In genomic region chr6:133286765-133287164, GRCh38 we compare ENCODE assay signal across 9 cellular contexts. TPM values are rescaled to one million over a fixed set of nuclear protein-coding genes. Genes with fewer than 3 reads are reported as not detected.
A peak's percentile ranks its signal among the peaks of the same experiment; 100 is the strongest.
DNase-seq lines count a peak whose midpoint lies in the region; ATAC-seq and TF ChIP-seq lines count a peak whose summit lies in the region.
"Had no signal": no experiment of that assay in that cellular context is flagged by ENCODE, and none has a peak within 500 bp of the region (broad histone marks: within the 10 kb centered on the region; RNA-seq: fewer than 3 reads in every experiment).

No MANE protein-coding gene starts in this region.

- H3K4me1 ChIP-seq in prostate gland (replicated peaks): no peaks in the 10 kb centered on the region

- no peaks in the 10 kb centered on the region for H3K9me3 ChIP-seq in prostate gland
- no peaks in the 10 kb centered on the region for H3K9me3 ChIP-seq in CD4-positive, alpha-beta T cell (ENCODE audit: control insufficient read depth, low read length)

- H3K27ac Mint-ChIP-seq in CD4-positive, alpha-beta T cell: no peak overlapping the region
- H3K27ac Mint-ChIP-seq: activated naive CD8-positive, alpha-beta T cell had no signal

- H3K4me1 Mint-ChIP-seq in CD4-positive, alpha-beta T cell (ENCODE audit: low read depth): no peaks in the 10 kb centered on the region

- CTCF ChIA-PET in CD4-positive, alpha-beta T cell (lab: Charles Lee): no interaction called here

- in situ Hi-C loops in SK-MEL-5 (cut with HindIII; ENCODE audit: low pct_unique_long_range_greater_than_20kb, low sequenced_read_pairs): no loop called here

- TF ChIP-seq POLR2A in prostate gland (IDR thresholded peaks at IDR 0.05): no peak

- no peaks in the 10 kb centered on the region for H3K27me3 ChIP-seq in prostate gland (replicated peaks; ENCODE audit: insufficient read depth)
- H3K27me3 ChIP-seq in CD4-positive, alpha-beta T cell (ENCODE audit: control insufficient read depth, insufficient read depth, low read length): no peaks in the 10 kb centered on the region

- no peaks in the 10 kb centered on the region for H3K36me3 Mint-ChIP-seq in CD4-positive, alpha-beta T cell (ENCODE audit: low read depth)
- H3K36me3 Mint-ChIP-seq: activated naive CD8-positive, alpha-beta T cell had no signal

- peak; percentile 56 for ATAC-seq in GM21526 (IDR thresholded peaks at IDR 0.05; ENCODE audit: low FRiP score, unreplicated experiment)
- no peak for ATAC-seq in CD4-positive, alpha-beta T cell (ENCODE audit: poor library complexity)

- no peaks in the 10 kb centered on the region for H3K36me3 ChIP-seq in prostate gland

- POLR2A ChIA-PET in CD4-positive, alpha-beta T cell (lab: Charles Lee): no interaction called here

- DNase-seq in AG10803 (ENCODE audit: low read depth): peak; percentile 15
- peak; percentile 56 for DNase-seq in SK-MEL-5 (ENCODE audit: low read depth, low spot score)
- DNase-seq in iPS-NIHi11 (ENCODE audit: low spot score): peak; percentile 27
- no peak for DNase-seq in prostate gland (ENCODE audit: low spot score)
- DNase-seq in GF-D8 (lab: John Stamatoyannopoulos, UW): no peak
- no peak for DNase-seq in islet precursor cell
- no peak for DNase-seq in CD4-positive, alpha-beta T cell

- H3K9me3 Mint-ChIP-seq in CD4-positive, alpha-beta T cell: no peaks in the 10 kb centered on the region

- H3K4me3 ChIP-seq in AG10803 (ENCODE audit: low read length): no peak overlapping the region
- no peak overlapping the region for H3K4me3 ChIP-seq in prostate gland

- H3K4me3 Mint-ChIP-seq in CD4-positive, alpha-beta T cell: no peak overlapping the region
- H3K4me3 Mint-ChIP-seq: activated naive CD8-positive, alpha-beta T cell had no signal

- no peaks in the 10 kb centered on the region for H3K27me3 Mint-ChIP-seq in CD4-positive, alpha-beta T cell

- WGBS in prostate gland: 19% methylated on average over 1 of the region's 1 CpG

- intact Hi-C loops in prostate gland (cut with DNase I): no loop called here
- intact Hi-C loops in CD4-positive, alpha-beta T cell (cut with DNase I, micrococcal nuclease): no loop called here

- no peak overlapping the region for H3K27ac ChIP-seq in prostate gland
- H3K27ac ChIP-seq in CD4-positive, alpha-beta T cell (ENCODE audit: low read depth, low read length): no peak overlapping the region

- TF ChIP-seq CTCF in AG10803 (conservative IDR thresholded peaks at IDR 0.05; ENCODE audit: low read length) (peak; percentile 46), prostate gland (IDR thresholded peaks at IDR 0.05) (no peak)
- TF ChIP-seq CTCF in CD4-positive, alpha-beta T cell (IDR thresholded peaks at IDR 0.05): no peak

RNA-seq across cellular contexts. Expression of gene EYA4, which starts 45.6 kb away (rescaled TPM):
- total RNA-seq in SK-MEL-5 (2014; rRNA removed; shearing (Covaris generic)): 52.9 and 55.3 TPM in 2 replicates
- 39.4 and 57.1 TPM in 2 replicates for polyA plus RNA-seq in SK-MEL-5 (2015; cell fraction: cytosol; rRNA removed)
- 196 and 221 TPM in 2 replicates for polyA plus RNA-seq in SK-MEL-5 (2015; cell fraction: nucleus; rRNA removed)
- 1 to 10 TPM; 4.1 to 7.3 TPM for total RNA-seq in prostate gland
- not detected for total RNA-seq in CD4-positive, alpha-beta T cell

Comparison
In these comparisons a context has a peak if more than half of its experiments do, and no peak if none do; other contexts are left out.
1. DNase-seq: peak in AG10803 (single experiment), SK-MEL-5 (single experiment) and iPS-NIHi11 (single experiment); none in prostate gland (single experiment), GF-D8 (single experiment), islet precursor cell (single experiment) and CD4-positive, alpha-beta T cell (0 of 10).
2. RNA of gene EYA4, which starts 45.6 kb away (total RNA-seq): 52.9 to 55.3 TPM in SK-MEL-5 and 4.1 to 7.3 TPM in prostate gland; not detected in CD4-positive, alpha-beta T cell; every median in the first group is over 4 times any median in the second.